In the genomic region with DNA sequence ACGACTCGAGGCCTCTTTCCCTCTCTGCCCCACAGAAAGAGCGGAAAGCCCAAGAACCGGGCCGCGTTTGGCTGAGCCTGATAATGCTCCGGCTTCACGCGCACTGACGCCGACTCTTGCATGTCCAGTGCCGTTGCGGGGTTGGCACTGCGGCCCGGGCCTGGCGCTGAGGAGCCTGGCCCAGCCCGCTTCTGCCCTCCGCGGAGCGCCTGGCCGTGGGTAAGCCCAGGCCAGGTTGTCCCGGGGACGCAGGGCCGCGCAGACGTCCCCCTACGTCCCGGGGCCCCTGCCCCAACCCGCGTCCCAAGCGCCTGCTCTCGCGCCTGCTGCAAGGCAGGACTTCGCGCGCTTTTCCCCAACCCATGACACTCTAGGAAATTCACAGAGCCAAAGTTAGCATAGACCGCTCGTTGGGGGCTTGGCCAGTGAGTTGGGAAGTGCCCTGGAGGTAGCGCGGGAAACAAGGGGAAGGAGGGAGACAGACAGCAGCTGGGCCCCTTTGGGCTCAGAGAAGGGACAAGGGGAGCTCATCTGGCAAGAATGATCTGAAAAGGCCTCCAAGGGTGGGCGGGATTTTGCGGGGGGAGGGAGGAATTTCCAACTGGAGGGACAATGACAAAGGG, we compare ENCODE assay signal across 1 cellular context.
TF ChIP-seq lines count a peak whose summit lies in the region.

No MANE protein-coding gene starts in this region.

TF ChIP-seq in GM12878, 131 proteins besides CTCF, POLR2A, EP300 and RAD21:
- TF ChIP-seq, protein P1, sequence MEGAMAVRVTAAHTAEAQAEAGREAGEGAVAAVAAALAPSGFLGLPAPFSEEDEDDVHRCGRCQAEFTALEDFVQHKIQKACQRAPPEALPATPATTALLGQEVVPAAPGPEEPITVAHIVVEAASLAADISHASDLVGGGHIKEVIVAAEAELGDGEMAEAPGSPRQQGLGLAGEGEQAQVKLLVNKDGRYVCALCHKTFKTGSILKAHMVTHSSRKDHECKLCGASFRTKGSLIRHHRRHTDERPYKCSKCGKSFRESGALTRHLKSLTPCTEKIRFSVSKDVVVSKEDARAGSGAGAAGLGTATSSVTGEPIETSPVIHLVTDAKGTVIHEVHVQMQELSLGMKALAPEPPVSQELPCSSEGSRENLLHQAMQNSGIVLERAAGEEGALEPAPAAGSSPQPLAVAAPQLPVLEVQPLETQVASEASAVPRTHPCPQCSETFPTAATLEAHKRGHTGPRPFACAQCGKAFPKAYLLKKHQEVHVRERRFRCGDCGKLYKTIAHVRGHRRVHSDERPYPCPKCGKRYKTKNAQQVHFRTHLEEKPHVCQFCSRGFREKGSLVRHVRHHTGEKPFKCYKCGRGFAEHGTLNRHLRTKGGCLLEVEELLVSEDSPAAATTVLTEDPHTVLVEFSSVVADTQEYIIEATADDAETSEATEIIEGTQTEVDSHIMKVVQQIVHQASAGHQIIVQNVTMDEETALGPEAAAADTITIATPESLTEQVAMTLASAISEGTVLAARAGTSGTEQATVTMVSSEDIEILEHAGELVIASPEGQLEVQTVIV (IDR thresholded peaks at IDR 0.05; ENCODE audit: borderline replicate concordance, partially characterized antibody), result no peak
- no peak for TF ChIP-seq ZBED1 (IDR thresholded peaks at IDR 0.05; ENCODE audit: borderline replicate concordance)
- TF ChIP-seq GATAD2B (conservative IDR thresholded peaks at IDR 0.05; ENCODE audit: low read depth), result 0 out of 2 replicates have a peak, but pooled peaks have one; percentile 11
- no peak for TF ChIP-seq RCOR1 (conservative IDR thresholded peaks at IDR 0.05; ENCODE audit: low read depth, low read length)
- TF ChIP-seq RFX5 (IDR thresholded peaks at IDR 0.05; ENCODE audit: low read depth, low read length), result no peak
- TF ChIP-seq ZNF207 (IDR thresholded peaks at IDR 0.05; ENCODE audit: borderline replicate concordance), result no peak
- TF ChIP-seq ZNF217 (IDR thresholded peaks at IDR 0.05), result no peak
- TF ChIP-seq CBFB (IDR thresholded peaks at IDR 0.05; ENCODE audit: low read depth), result no peak
- TF ChIP-seq ASH2L (IDR thresholded peaks at IDR 0.05; ENCODE audit: borderline replicate concordance, low read depth), result no peak
- no peak for TF ChIP-seq ATF7 (IDR thresholded peaks at IDR 0.05; ENCODE audit: low read depth)
- TF ChIP-seq PML (IDR thresholded peaks at IDR 0.05; ENCODE audit: low read length), result no peak
- TF ChIP-seq, protein P2, sequence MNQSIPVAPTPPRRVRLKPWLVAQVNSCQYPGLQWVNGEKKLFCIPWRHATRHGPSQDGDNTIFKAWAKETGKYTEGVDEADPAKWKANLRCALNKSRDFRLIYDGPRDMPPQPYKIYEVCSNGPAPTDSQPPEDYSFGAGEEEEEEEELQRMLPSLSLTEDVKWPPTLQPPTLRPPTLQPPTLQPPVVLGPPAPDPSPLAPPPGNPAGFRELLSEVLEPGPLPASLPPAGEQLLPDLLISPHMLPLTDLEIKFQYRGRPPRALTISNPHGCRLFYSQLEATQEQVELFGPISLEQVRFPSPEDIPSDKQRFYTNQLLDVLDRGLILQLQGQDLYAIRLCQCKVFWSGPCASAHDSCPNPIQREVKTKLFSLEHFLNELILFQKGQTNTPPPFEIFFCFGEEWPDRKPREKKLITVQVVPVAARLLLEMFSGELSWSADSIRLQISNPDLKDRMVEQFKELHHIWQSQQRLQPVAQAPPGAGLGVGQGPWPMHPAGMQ (IDR thresholded peaks at IDR 0.05; ENCODE audit: borderline replicate concordance), result no peak
- no peak for TF ChIP-seq JUND (IDR thresholded peaks at IDR 0.05; ENCODE audit: low read depth, low read length)
- no peak for TF ChIP-seq ZNF622 (IDR thresholded peaks at IDR 0.05)
- TF ChIP-seq SRF (IDR thresholded peaks at IDR 0.05; ENCODE audit: low read depth in 2 of 2, low read length in 2 of 2), result 0 out of 4 replicates have a peak, but pooled peaks of 1 of the 2 experiments have one; percentile 13
- TF ChIP-seq TCF7 (IDR thresholded peaks at IDR 0.05; ENCODE audit: borderline replicate concordance), result no peak
- TF ChIP-seq, protein P3, sequence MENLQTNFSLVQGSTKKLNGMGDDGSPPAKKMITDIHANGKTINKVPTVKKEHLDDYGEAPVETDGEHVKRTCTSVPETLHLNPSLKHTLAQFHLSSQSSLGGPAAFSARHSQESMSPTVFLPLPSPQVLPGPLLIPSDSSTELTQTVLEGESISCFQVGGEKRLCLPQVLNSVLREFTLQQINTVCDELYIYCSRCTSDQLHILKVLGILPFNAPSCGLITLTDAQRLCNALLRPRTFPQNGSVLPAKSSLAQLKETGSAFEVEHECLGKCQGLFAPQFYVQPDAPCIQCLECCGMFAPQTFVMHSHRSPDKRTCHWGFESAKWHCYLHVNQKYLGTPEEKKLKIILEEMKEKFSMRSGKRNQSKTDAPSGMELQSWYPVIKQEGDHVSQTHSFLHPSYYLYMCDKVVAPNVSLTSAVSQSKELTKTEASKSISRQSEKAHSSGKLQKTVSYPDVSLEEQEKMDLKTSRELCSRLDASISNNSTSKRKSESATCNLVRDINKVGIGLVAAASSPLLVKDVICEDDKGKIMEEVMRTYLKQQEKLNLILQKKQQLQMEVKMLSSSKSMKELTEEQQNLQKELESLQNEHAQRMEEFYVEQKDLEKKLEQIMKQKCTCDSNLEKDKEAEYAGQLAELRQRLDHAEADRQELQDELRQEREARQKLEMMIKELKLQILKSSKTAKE (IDR thresholded peaks at IDR 0.05; ENCODE audit: low read depth, poor library complexity, severe bottlenecking), result no peak
